In the genomic region with DNA sequence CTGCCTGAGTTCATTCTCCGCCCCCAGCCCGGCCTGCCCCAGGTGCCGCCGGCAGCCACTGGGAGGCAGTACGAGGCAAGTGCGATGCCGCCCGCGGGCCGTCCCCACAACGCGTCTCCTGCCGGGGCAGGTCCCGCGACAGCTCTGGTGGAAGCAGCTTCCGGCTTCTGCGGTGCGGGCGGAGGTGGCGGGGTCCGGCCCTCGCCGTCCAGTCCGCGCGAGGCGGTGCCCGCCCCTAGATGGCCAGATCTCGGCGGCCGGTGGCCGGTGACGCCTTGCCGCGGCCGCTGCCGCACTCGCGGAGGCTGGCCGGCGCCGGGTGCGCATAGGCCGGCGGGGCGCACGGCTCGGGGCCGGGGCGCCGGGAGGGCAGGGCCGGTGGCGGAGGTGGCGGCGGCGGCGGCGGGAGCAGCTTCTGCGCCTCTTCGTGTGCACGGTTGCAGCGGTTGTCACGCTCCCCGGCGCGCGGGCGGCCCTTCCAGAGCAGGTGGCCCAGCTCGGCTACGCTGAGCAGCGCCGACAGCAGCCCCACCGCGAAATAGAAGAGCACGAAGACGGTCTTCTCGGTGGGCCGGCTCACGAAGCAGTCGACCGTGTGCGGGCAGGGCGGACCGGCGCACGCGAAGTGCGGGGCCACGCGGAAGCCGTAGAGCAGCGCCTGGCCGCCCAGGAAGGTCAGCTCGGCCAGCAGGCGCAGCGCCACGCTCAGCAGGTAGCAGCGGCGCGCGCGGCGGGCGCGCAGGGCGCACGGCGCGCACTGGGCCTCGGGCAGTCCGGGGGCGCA, we compare ENCODE assay signal across 8 cellular contexts. TPM values are rescaled to one million over a fixed set of nuclear protein-coding genes. Genes with fewer than 3 reads are reported as not detected.
A peak's percentile ranks its signal among the peaks of the same experiment; 100 is the strongest.
DNase-seq lines count a peak whose midpoint lies in the region; ATAC-seq and TF ChIP-seq lines count a peak whose summit lies in the region.

No MANE protein-coding gene starts in this region.

- WGBS in ovary, 3 donors: 1 to 2% (median 1%) methylated on average over 51 to 112 of the region's 112 CpGs

- no peak for TF ChIP-seq POLR2A in ovary (IDR thresholded peaks at IDR 0.05)

- POLR2A ChIA-PET in PC-3 (lab: Charles Lee; ENCODE audit: unreplicated experiment): interaction anchor here (0.5 kb wide), 1 partner anchor 49 kb away, joined by 3 read pairs; no protein-coding TSS in a partner anchor

- H3K79me2 ChIP-seq in PC-3 (ENCODE audit: low read length): no peaks in the 10 kb centered on the region

- H3K9ac ChIP-seq in PC-3 (ENCODE audit: low read length): no peak overlapping the region

- peaks cover 12% of the 10 kb centered on the region for H3K4me1 Mint-ChIP-seq in type B pancreatic cell (ENCODE audit: unreplicated experiment)

- no peak overlapping the region for H3K27ac ChIP-seq in PC-3 (ENCODE audit: low read length)
- H3K27ac ChIP-seq in ovary: no peak overlapping the region

- CTCF ChIA-PET in PC-3 (lab: Charles Lee): interaction anchor here (0.6 to 1.0 kb wide), 2 partner anchors 171 to 197 kb away, joined by 3 to 4 read pairs; no protein-coding TSS in a partner anchor

- peak overlapping the region; percentile 83 for H3K4me3 Mint-ChIP-seq in type B pancreatic cell

- H2AFZ ChIP-seq in PC-3 (ENCODE audit: low read length): peak overlapping the region; percentile 75

- H3K4me2 ChIP-seq in PC-3 (ENCODE audit: low read length): peak overlapping the region; percentile 84

- no peak for TF ChIP-seq EP300 in ovary (IDR thresholded peaks at IDR 0.05)

- H3K36me3 ChIP-seq in PC-3 (ENCODE audit: low read depth, low read length) (no peaks in the 10 kb centered on the region), ovary (no peaks in the 10 kb centered on the region)

- DNase-seq in AG08396 (ENCODE audit: low spot score) (peak; percentile 92), PC-3 (peak; percentile 75), fibroblast of pulmonary artery (ENCODE audit: low read depth) (peak; percentile 75), ovary (peak in 1 of 5 donors; percentile 45), type B pancreatic cell (ENCODE audit: extremely low spot score, unreplicated experiment) (peak; percentile 89)
- DNase-seq in activated T-cell treated with anti-CD3 and anti-CD28 coated beads, Interleukin-2, amount 50 U/mL, for 48 hours: peak; percentile 90 to 93

- H3K4me1 ChIP-seq in PC-3 (ENCODE audit: insufficient read depth, low read length) (no peaks in the 10 kb centered on the region), ovary (ENCODE audit: insufficient read depth) (peaks cover 5% of the 10 kb centered on the region)

- H3K27me3 ChIP-seq in PC-3 (ENCODE audit: low read length): no peaks in the 10 kb centered on the region
- H3K27me3 ChIP-seq in ovary: no peaks in the 10 kb centered on the region

- H3K9me3 ChIP-seq in PC-3 (ENCODE audit: low read length) (no peaks in the 10 kb centered on the region), ovary (no peaks in the 10 kb centered on the region)

- H3K27me3 Mint-ChIP-seq in type B pancreatic cell: peaks cover 22% of the 10 kb centered on the region

- BruUV-seq in PC-3 (replicated peaks; lab: Mats Ljungman, UMichigan): no TSS peak

- ATAC-seq in GM18873 (IDR thresholded peaks at IDR 0.05; ENCODE audit: low FRiP score, unreplicated experiment) (peak; percentile 57), HG03521 (IDR thresholded peaks at IDR 0.05; ENCODE audit: unreplicated experiment) (peak; percentile 52), PC-3 (peak; percentile 79)

- no peak overlapping the region for H3K27ac Mint-ChIP-seq in type B pancreatic cell

- H3F3A ChIP-seq in PC-3 (ENCODE audit: low read length, unreplicated experiment): no peaks in the 10 kb centered on the region

- TF ChIP-seq CTCF in PC-3 (conservative IDR thresholded peaks at IDR 0.05; ENCODE audit: low read depth, low read length) (peak; percentile 66), fibroblast of pulmonary artery (IDR thresholded peaks at IDR 0.05; ENCODE audit: low read length, missing control alignments) (peak; percentile 62), ovary (IDR thresholded peaks at IDR 0.05) (peak in 1 of 3 donors; percentile 14), type B pancreatic cell (conservative IDR thresholded peaks at IDR 0.05) (peak; percentile 81)

- no peaks in the 10 kb centered on the region for H4K20me1 ChIP-seq in PC-3 (ENCODE audit: low read length)

- H3K4me3 ChIP-seq in PC-3 (ENCODE audit: low read length) (peak overlapping the region; percentile 67), fibroblast of pulmonary artery (replicated peaks; ENCODE audit: low read depth, low read length) (peak overlapping the region; percentile 53), ovary (peak overlapping the region; percentile 26)

- H3K36me3 Mint-ChIP-seq in type B pancreatic cell: no peaks in the 10 kb centered on the region

- intact Hi-C loops in PC-3 (cut with micrococcal nuclease): no loop called here
- intact Hi-C loops in ovary (cut with DNase I): loop anchor here in 1 of 4 donors (2.0 to 10.0 kb wide), 3 partner anchors 72 to 198 kb away; no protein-coding TSS in a partner anchor

- H3K9me3 Mint-ChIP-seq in type B pancreatic cell: no peaks in the 10 kb centered on the region

- H3K9me2 ChIP-seq in PC-3 (replicated peaks; ENCODE audit: low read length): no peaks in the 10 kb centered on the region

RNA-seq across cellular contexts. Expression of a gene that starts 1.6 kb away (rescaled TPM):
- total RNA-seq in PC-3 (2014; rRNA removed) (not detected in 2 replicates), ovary (1 to 10 TPM in 2 of 7 donors, under 1 TPM in 3, not detected in 2; 0.66 to 1.8 (median 0.92) TPM), type B pancreatic cell (ENCODE audit: low replicate concordance) (0.36 and 0.43 TPM in 2 replicates)
- polyA plus RNA-seq in ovary: under 1 TPM in 1 of 2 donors, not detected in 1; 0.24 TPM

RNA-seq across cellular contexts. Expression of a gene that starts 53.9 kb away (rescaled TPM):
- 19.6 and 23.8 TPM in 2 replicates for total RNA-seq in PC-3 (2014; rRNA removed)
- 100 to 1,000 TPM in 1 of 7 donors, 10 to 100 TPM in 6; 19.8 to 100 (median 62.2) TPM for total RNA-seq in ovary
- 10 to 100 TPM; 21.8 to 39.9 TPM for polyA plus RNA-seq in ovary
- total RNA-seq in type B pancreatic cell (ENCODE audit: low replicate concordance): 23.8 and 34.3 TPM in 2 replicates

RNA-seq across cellular contexts. Expression of a gene that starts 54.8 kb away (rescaled TPM):
- total RNA-seq in PC-3 (2014; rRNA removed) (97.1 and 104 TPM in 2 replicates), ovary (1 to 10 TPM in 3 of 7 donors, under 1 TPM in 4; 0.36 to 4.5 (median 0.82) TPM), type B pancreatic cell (ENCODE audit: low replicate concordance) (65.8 and 248 TPM in 2 replicates)
- polyA plus RNA-seq in ovary: 1 to 10 TPM; 1.2 to 3.3 TPM

Comparison
In these comparisons a context has a peak if more than half of its experiments do, and no peak if none do; other contexts are left out.
1. RNA of a gene that starts 54.8 kb away (total RNA-seq): 65.8 to 248 TPM in type B pancreatic cell and 97.1 to 104 TPM in PC-3; 0.36 to 4.5 TPM in ovary; every median in the first group is over 10 times any median in the second.
2. Peak in every context shown above with its lines, with median percentiles within 50 percentile points of each other: ATAC-seq and H3K4me3 ChIP-seq.